ENCODE assay signal across 9 cellular contexts in the genomic region with DNA sequence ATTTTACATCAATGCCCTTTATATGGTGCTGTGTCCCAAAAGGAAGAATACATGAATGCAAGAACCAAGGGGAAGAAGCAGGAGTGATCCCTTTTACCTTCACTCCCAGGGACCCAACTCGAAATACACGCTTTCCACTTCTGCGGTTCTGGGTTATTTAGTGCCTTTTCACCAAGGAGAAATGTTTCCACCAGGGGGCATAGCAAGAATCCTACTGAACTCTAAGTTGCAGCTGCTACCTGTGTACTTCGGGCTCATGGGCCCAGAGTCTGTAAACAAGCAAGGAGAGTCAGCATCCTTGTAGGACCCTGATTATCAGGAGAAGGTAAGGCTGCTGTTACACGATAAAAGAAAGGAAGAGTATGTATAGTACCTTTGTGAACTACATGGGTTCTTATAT. TPM values are rescaled to one million over a fixed set of nuclear protein-coding genes. Genes with fewer than 3 reads are reported as not detected.
DNase-seq lines count a peak whose midpoint lies in the region; ATAC-seq and TF ChIP-seq lines count a peak whose summit lies in the region.
"Had no signal": no experiment of that assay in that cellular context is flagged by ENCODE, and none has a peak within 500 bp of the region (broad histone marks: within the 10 kb centered on the region; RNA-seq: fewer than 3 reads in every experiment).

No MANE protein-coding gene starts in this region.

- H3K27ac Mint-ChIP-seq in activated CD4-positive, alpha-beta memory T cell treated with anti-CD3 and anti-CD28 coated beads for 36 hours = no peak overlapping the region
- H3K27ac Mint-ChIP-seq in effector memory CD8-positive, alpha-beta T cell = no peak overlapping the region
- H3K27ac Mint-ChIP-seq: T-helper 1 cell treated with Interleukin-12 subunit alpha and Interleukin-12 subunit beta and Interleukin-4 antibody, amounts not matched to agents 30 μg/mL and 1 μg/mL, for 36 hours had no signal

- H3K79me2 ChIP-seq in PC-9 (ENCODE audit: low read depth) = no peaks in the 10 kb centered on the region

- no peaks in the 10 kb centered on the region for H3K4me1 Mint-ChIP-seq in activated CD4-positive, alpha-beta memory T cell treated with anti-CD3 and anti-CD28 coated beads for 36 hours (ENCODE audit: low read depth)
- H3K4me1 Mint-ChIP-seq in effector memory CD8-positive, alpha-beta T cell (ENCODE audit: low read depth in 2 of 2) = no peaks in the 10 kb centered on the region

- no TSS peak for BruUV-seq in PC-9 (replicated peaks; lab: Mats Ljungman, UMichigan)

- ATAC-seq in left ventricle myocardium superior (peak; percentile 23), HG03442 (IDR thresholded peaks at IDR 0.05; ENCODE audit: unreplicated experiment) (no peak)
- ATAC-seq in effector memory CD8-positive, alpha-beta T cell (replicated peaks) = no peak

- peak; percentile 57 for TF ChIP-seq CTCF in cardiac muscle cell (IDR thresholded peaks at IDR 0.05; ENCODE audit: low read depth, low read length)
- peak; percentile 44; the same call in 1 of the 2 replicates for TF ChIP-seq CTCF in PC-9 (conservative IDR thresholded peaks at IDR 0.05)

- H2AFZ ChIP-seq in PC-9 = no peak overlapping the region

- H3K27ac ChIP-seq in cardiac muscle cell (no peak overlapping the region), PC-9 (no peak overlapping the region)

- peaks cover 2% of the 10 kb centered on the region for H3K27me3 Mint-ChIP-seq in activated CD4-positive, alpha-beta memory T cell treated with anti-CD3 and anti-CD28 coated beads for 36 hours
- H3K27me3 Mint-ChIP-seq in effector memory CD8-positive, alpha-beta T cell = peaks cover 0 to 48% of the 10 kb centered on the region in 2 donors

- H3K4me3 ChIP-seq in cardiac muscle cell (no peak overlapping the region), PC-9 (no peak overlapping the region)

- H4K20me1 ChIP-seq in PC-9 (ENCODE audit: insufficient read depth) = no peaks in the 10 kb centered on the region

- H3K9me3 ChIP-seq in cardiac muscle cell (ENCODE audit: low read depth) = no peaks in the 10 kb centered on the region
- H3K9me3 ChIP-seq in PC-9 (ENCODE audit: insufficient read depth, low read depth) = no peaks in the 10 kb centered on the region

- no peaks in the 10 kb centered on the region for H3K9me2 ChIP-seq in PC-9 (ENCODE audit: insufficient read depth)

- H3K36me3 ChIP-seq in cardiac muscle cell (no peaks in the 10 kb centered on the region), PC-9 (ENCODE audit: low read depth) (no peaks in the 10 kb centered on the region)

- POLR2A ChIA-PET in PC-9 (lab: Charles Lee; ENCODE audit: unreplicated experiment) = interaction anchor here (0.7 kb wide), 1 partner anchor 227 kb away, joined by 3 read pairs; no protein-coding TSS in a partner anchor
- POLR2A ChIA-PET in activated CD4-positive, alpha-beta memory T cell treated with anti-CD3 and anti-CD28 coated beads for 36 hours (lab: Charles Lee) = no interaction called here

- no peaks in the 10 kb centered on the region for H3F3A ChIP-seq in PC-9 (ENCODE audit: insufficient read depth, low read depth)

- intact Hi-C loops in cardiac septum (cut with DNase I) (no loop called here), PC-9 (cut with micrococcal nuclease; ENCODE audit: unreplicated experiment) (no loop called here), left ventricle myocardium superior (cut with micrococcal nuclease) (no loop called here)
- intact Hi-C loops in activated CD4-positive, alpha-beta memory T cell treated with anti-CD3 and anti-CD28 coated beads for 36 hours (cut with micrococcal nuclease) = no loop called here

- no peaks in the 10 kb centered on the region for H3K9me3 Mint-ChIP-seq in activated CD4-positive, alpha-beta memory T cell treated with anti-CD3 and anti-CD28 coated beads for 36 hours
- no peaks in the 10 kb centered on the region for H3K9me3 Mint-ChIP-seq in effector memory CD8-positive, alpha-beta T cell
- H3K9me3 Mint-ChIP-seq: T-helper 1 cell treated with Interleukin-12 subunit alpha and Interleukin-12 subunit beta and Interleukin-4 antibody, amounts not matched to agents 30 μg/mL and 1 μg/mL, for 36 hours had no signal

- no peak overlapping the region for H3K4me2 ChIP-seq in PC-9

- DNase-seq in cardiac muscle cell (ENCODE audit: low read depth in 1 of 2, low spot score in 1 of 2) = peak; percentile 41 to 71
- DNase-seq in cardiac septum (ENCODE audit: low spot score) = no peak
- no peak for DNase-seq in PC-9
- no peak for DNase-seq in left ventricle myocardium superior
- DNase-seq in SKM-1 treated with dmso at 0.1 percent for 144 hours (lab: John Stamatoyannopoulos, UW; ENCODE audit: unreplicated experiment) = no peak
- no peak for DNase-seq in activated CD4-positive, alpha-beta memory T cell treated with anti-CD3 and anti-CD28 coated beads for 36 hours
- no peak for DNase-seq in effector memory CD8-positive, alpha-beta T cell

- CTCF ChIA-PET in PC-9 (lab: Charles Lee) = interaction anchor here (0.6 kb wide), 1 partner anchor 113 kb away, joined by 5 read pairs; no protein-coding TSS in a partner anchor
- CTCF ChIA-PET in activated CD4-positive, alpha-beta memory T cell treated with anti-CD3 and anti-CD28 coated beads for 36 hours (lab: Charles Lee) = no interaction called here

- H3K4me1 ChIP-seq in cardiac muscle cell (ENCODE audit: low read depth) (peaks cover 6% of the 10 kb centered on the region), PC-9 (replicated peaks; ENCODE audit: insufficient read depth) (no peaks in the 10 kb centered on the region)

- no peak overlapping the region for H3K4me3 Mint-ChIP-seq in activated CD4-positive, alpha-beta memory T cell treated with anti-CD3 and anti-CD28 coated beads for 36 hours
- H3K4me3 Mint-ChIP-seq in effector memory CD8-positive, alpha-beta T cell = no peak overlapping the region
- H3K4me3 Mint-ChIP-seq: T-helper 1 cell treated with Interleukin-12 subunit alpha and Interleukin-12 subunit beta and Interleukin-4 antibody, amounts not matched to agents 30 μg/mL and 1 μg/mL, for 36 hours had no signal

- H3K27me3 ChIP-seq in cardiac muscle cell (no peaks in the 10 kb centered on the region), PC-9 (ENCODE audit: insufficient read depth, low read depth) (no peaks in the 10 kb centered on the region)

- H3K36me3 Mint-ChIP-seq in activated CD4-positive, alpha-beta memory T cell treated with anti-CD3 and anti-CD28 coated beads for 36 hours = no peaks in the 10 kb centered on the region
- no peaks in the 10 kb centered on the region for H3K36me3 Mint-ChIP-seq in effector memory CD8-positive, alpha-beta T cell (ENCODE audit: insufficient read depth)

RNA-seq across cellular contexts. Expression of gene DPYSL3, which starts 45.7 kb away (rescaled TPM):
- total RNA-seq in cardiac muscle cell (129 and 202 TPM in 2 replicates), cardiac septum (51.1 TPM), PC-9 (2021) (0.40 and 1.3 TPM in 2 replicates), left ventricle myocardium superior (19.5 TPM)
- 49.4 and 86.3 TPM in 2 replicates for polyA plus RNA-seq in cardiac muscle cell
- not detected for total RNA-seq in activated CD4-positive, alpha-beta memory T cell treated with anti-CD3 and anti-CD28 coated beads for 36 hours

Comparison
In these comparisons a context has a peak if more than half of its experiments do, and no peak if none do; other contexts are left out.
1. DNase-seq: peak in cardiac muscle cell (2 of 2); none in cardiac septum (single experiment), PC-9 (0 of 2), left ventricle myocardium superior (single experiment), SKM-1 treated with dmso at 0.1 percent for 144 hours (single experiment), activated CD4-positive, alpha-beta memory T cell treated with anti-CD3 and anti-CD28 coated beads for 36 hours (single experiment) and effector memory CD8-positive, alpha-beta T cell (0 of 3).